ENCODE assay signal across 14 cellular contexts in genomic region chr4:147714575-147715401, GRCh38. TPM values are rescaled to one million over a fixed set of nuclear protein-coding genes. Genes with fewer than 3 reads are reported as not detected.
DNase-seq lines count a peak whose midpoint lies in the region; ATAC-seq, FAIRE-seq and TF ChIP-seq lines count a peak whose summit lies in the region.
"Had no signal": no experiment of that assay in that cellular context is flagged by ENCODE, and none has a peak within 500 bp of the region (broad histone marks: within the 10 kb centered on the region; RNA-seq: fewer than 3 reads in every experiment).

No MANE protein-coding gene starts in this region.

- POLR2A ChIA-PET in A549 (lab: Yijun Ruan, JAX), result no interaction called here

- CTCF ChIA-PET in A549 (lab: Yijun Ruan, JAX), result interaction anchor here (1.3 to 3.5 kb wide), 2 partner anchors 152 kb away, joined by 5 to 33 read pairs; no protein-coding TSS in a partner anchor

- no peaks in the 10 kb centered on the region for H3K9me3 Mint-ChIP-seq in chondrocyte (ENCODE audit: low read depth)

- H3K36me3 Mint-ChIP-seq in chondrocyte (ENCODE audit: low read depth), result no peaks in the 10 kb centered on the region

- no peaks in the 10 kb centered on the region for H3K27me3 Mint-ChIP-seq in chondrocyte (ENCODE audit: low read depth)

- peak overlapping the region; percentile 59 for H3K27ac Mint-ChIP-seq in chondrocyte (ENCODE audit: unreplicated experiment)

- H3K4me2 ChIP-seq in A549, result peak overlapping the region; percentile 29; the same call in 1 of the 3 replicates

- H3K4me1 ChIP-seq in A549 (peaks cover 4% of the 10 kb centered on the region; the same call in 1 of the 3 replicates), stomach (peaks cover 0 to 11% (median 3%) of the 10 kb centered on the region in 4 donors)
- H3K4me1 ChIP-seq in effector memory CD4-positive, alpha-beta T cell (ENCODE audit: control insufficient read depth, insufficient read depth, low read length, poor library complexity, severe bottlenecking), result no peaks in the 10 kb centered on the region

- no peak overlapping the region for H3K4me3 Mint-ChIP-seq in chondrocyte (ENCODE audit: unreplicated experiment)

- TF ChIP-seq CTCF in A549 (IDR thresholded peaks at IDR 0.05) (no peak), chondrocyte (IDR thresholded peaks at IDR 0.05) (no peak), lower leg skin (IDR thresholded peaks at IDR 0.05) (no peak), stomach (IDR thresholded peaks at IDR 0.05) (no peak)

- TF ChIP-seq EP300 in A549 (IDR thresholded peaks at IDR 0.05), result no peak
- no peak for TF ChIP-seq EP300 in stomach (IDR thresholded peaks at IDR 0.05)

- no peak for DNase-seq in A549 (ENCODE audit: low read depth in 1 of 2, low spot score in 1 of 2)
- peak; percentile 72 for DNase-seq in HT1080 (ENCODE audit: low read depth)
- DNase-seq in chondrocyte (ENCODE audit: low spot score), result no peak
- DNase-seq in lower leg skin (ENCODE audit: low spot score in 2 of 2), result peak; percentile 72 to 90
- DNase-seq in NCI-H1048 (lab: John Stamatoyannopoulos, UW), result no peak
- DNase-seq in effector memory CD4-positive, alpha-beta T cell, result no peak
- no peak for DNase-seq in RCC 7860 (ENCODE audit: low spot score)
- DNase-seq in stomach, result no peak
- DNase-seq: activated CD8-positive, alpha-beta memory T cell treated with anti-CD3 and anti-CD28 coated beads for 24 hours; amygdala; GDM1; NCI-H526 treated with DMSO at 0.1 percent for 48 hours had no signal

- no peak for TF ChIP-seq POLR2A in A549 (IDR thresholded peaks at IDR 0.05; ENCODE audit: low read length)
- no peak for TF ChIP-seq POLR2A in lower leg skin (IDR thresholded peaks at IDR 0.05)
- no peak for TF ChIP-seq POLR2A in stomach (IDR thresholded peaks at IDR 0.05)

- TF ChIP-seq RAD21 in A549 (conservative IDR thresholded peaks at IDR 0.05 in 1 of 2, IDR thresholded peaks at IDR 0.05 in 1 of 2), result no peak

- FAIRE-seq in A549 (lab: Jason Lieb, UNC) (no peak), RCC 7860 (lab: Jason Lieb, UNC) (no peak)

- no peaks in the 10 kb centered on the region for H3K36me3 ChIP-seq in effector memory CD4-positive, alpha-beta T cell (ENCODE audit: control insufficient read depth, insufficient read depth, low read length)
- H3K36me3 ChIP-seq in stomach, result no peaks in the 10 kb centered on the region

- H3K4me3 ChIP-seq in A549, result no peak overlapping the region
- H3K4me3 ChIP-seq in lower leg skin (ENCODE audit: low read depth, poor library complexity, severe bottlenecking), result no peak overlapping the region
- H3K4me3 ChIP-seq in effector memory CD4-positive, alpha-beta T cell (ENCODE audit: insufficient read depth, low read depth, low read length, poor library complexity, severe bottlenecking), result no peak overlapping the region
- no peak overlapping the region for H3K4me3 ChIP-seq in stomach

- no peak overlapping the region for H3K27ac ChIP-seq in A549
- no peak overlapping the region for H3K27ac ChIP-seq in effector memory CD4-positive, alpha-beta T cell (ENCODE audit: insufficient read depth, low read length, poor library complexity, severe bottlenecking)
- no peak overlapping the region for H3K27ac ChIP-seq in stomach

- H3K4me1 Mint-ChIP-seq in chondrocyte (ENCODE audit: low read depth), result peaks cover 25% of the 10 kb centered on the region

- no peaks in the 10 kb centered on the region for H3K27me3 ChIP-seq in effector memory CD4-positive, alpha-beta T cell (replicated peaks; ENCODE audit: control insufficient read depth, insufficient read depth, low read length, poor library complexity, severe bottlenecking)
- no peaks in the 10 kb centered on the region for H3K27me3 ChIP-seq in stomach

- H3K9me3 ChIP-seq in A549 (no peaks in the 10 kb centered on the region), stomach (no peaks in the 10 kb centered on the region)
- no peaks in the 10 kb centered on the region for H3K9me3 ChIP-seq in effector memory CD4-positive, alpha-beta T cell (ENCODE audit: control insufficient read depth, low read length)

- ATAC-seq in A549, result no peak
- ATAC-seq: HCT116, right cardiac atrium had no signal

- WGBS in A549 (ENCODE audit: missing lambda C conversion rate), result 81% methylated on average over 8 of the region's 8 CpGs
- 84 to 91% methylated on average over 8 of the region's 8 CpGs for WGBS in lower leg skin, 2 donors
- WGBS in stomach, 5 donors, result 89 to 94% (median 92%) methylated on average over 8 of the region's 8 CpGs

- intact Hi-C loops in lower leg skin (cut with DNase I; ENCODE audit: low total_unique reads), result no loop called here
- intact Hi-C loops in stomach (cut with DNase I; ENCODE audit: low total_unique reads), result loop anchor here (10.0 kb wide), 1 partner anchor 60 kb away; no protein-coding TSS in a partner anchor

TF ChIP-seq in A549, 52 proteins besides CTCF, POLR2A, EP300 and RAD21 (continues in another document):
- no peak for TF ChIP-seq MYC (IDR thresholded peaks at IDR 0.05; ENCODE audit: borderline replicate concordance, low read length)
- TF ChIP-seq JUNB (IDR thresholded peaks at IDR 0.05), result no peak
- no peak for TF ChIP-seq POLR2AphosphoS2 (conservative IDR thresholded peaks at IDR 0.05; ENCODE audit: low read length)
- no peak for TF ChIP-seq BCL3 (IDR thresholded peaks at IDR 0.05)
- no peak for TF ChIP-seq TP53 (CRISPR knock-in tag; IDR thresholded peaks at IDR 0.05)
- no peak for TF ChIP-seq FOSL2 (IDR thresholded peaks at IDR 0.05)
- no peak for TF ChIP-seq FOSL2 (CRISPR knock-in tag; IDR thresholded peaks at IDR 0.05)
- no peak for TF ChIP-seq JUN (IDR thresholded peaks at IDR 0.05)
- no peak for TF ChIP-seq SMC3 (IDR thresholded peaks at IDR 0.05)
- TF ChIP-seq HMGXB4 (CRISPR knock-in tag; IDR thresholded peaks at IDR 0.05; ENCODE audit: borderline replicate concordance), result no peak
- TF ChIP-seq ZC3H11A (IDR thresholded peaks at IDR 0.05), result no peak
- no peak for TF ChIP-seq HOXB13 (CRISPR knock-in tag; IDR thresholded peaks at IDR 0.05; ENCODE audit: low read depth)
- TF ChIP-seq EHMT2 (IDR thresholded peaks at IDR 0.05; ENCODE audit: low read depth), result no peak
- TF ChIP-seq ESRRA (IDR thresholded peaks at IDR 0.05; ENCODE audit: borderline replicate concordance, low read length), result no peak
- no peak for TF ChIP-seq CHD4 (IDR thresholded peaks at IDR 0.05; ENCODE audit: borderline replicate concordance)
- TF ChIP-seq NFE2L2 (conservative IDR thresholded peaks at IDR 0.05; ENCODE audit: low read length), result no peak

RNA-seq across cellular contexts. Expression of gene ARHGAP10, which starts 17.1 kb away (rescaled TPM):
- 6.0 and 7.2 TPM in 2 replicates for polyA plus RNA-seq in A549 (2011; rRNA removed)
- polyA plus RNA-seq in A549 (2012; cell fraction: cytosol; rRNA removed), result 6.1 TPM in 2 replicates
- polyA plus RNA-seq in A549 (2012; cell fraction: nucleus; rRNA removed), result 7.2 and 10.1 TPM in 2 replicates
- 7.0 to 8.1 TPM (median 7.5 TPM) in 3 replicates for polyA plus RNA-seq in A549 (2017; fragmentation: RNase III; extraction: RNeasy Plus Mini Kit Qiagen cat#74134 plus additional on column Dnase treatment)
- 7.3 and 8.7 TPM in 2 replicates for polyA minus RNA-seq in A549 (2011; rRNA and poly(A)+ RNA removed)
- 19.1 and 20.7 TPM in 2 replicates for total RNA-seq in HT1080 (2014; rRNA removed; shearing (Covaris generic))
- polyA plus RNA-seq in HT1080 (2015; cell fraction: cytosol; rRNA removed), result 14.9 and 16.1 TPM in 2 replicates
- polyA plus RNA-seq in HT1080 (2015; cell fraction: nucleus; rRNA removed), result 14.9 and 16.2 TPM in 2 replicates
- 111 to 119 TPM (median 111 TPM) in 3 replicates for total RNA-seq in chondrocyte
- 10 to 100 TPM; 30.6 to 45.8 (median 37.9) TPM for total RNA-seq in lower leg skin
- 100 to 1,000 TPM in 1 of 5 donors, 10 to 100 TPM in 4; 36.1 to 117 (median 51.9) TPM for total RNA-seq in stomach
- polyA plus RNA-seq in stomach, result 10 to 100 TPM; 18.1 to 27.2 (median 22.0) TPM

RNA-seq across cellular contexts. Expression of gene PRMT9, which starts 30.8 kb away (rescaled TPM):
- polyA plus RNA-seq in A549 (2011; rRNA removed), result 6.1 and 6.3 TPM in 2 replicates
- polyA plus RNA-seq in A549 (2012; cell fraction: cytosol; rRNA removed), result 1.0 and 1.2 TPM in 2 replicates
- polyA plus RNA-seq in A549 (2012; cell fraction: nucleus; rRNA removed), result 1.7 and 2.3 TPM in 2 replicates
- 2.8 to 3.0 TPM (median 3.0 TPM) in 3 replicates for polyA plus RNA-seq in A549 (2017; fragmentation: RNase III; extraction: RNeasy Plus Mini Kit Qiagen cat#74134 plus additional on column Dnase treatment)
- 2.8 TPM in 2 replicates for polyA minus RNA-seq in A549 (2011; rRNA and poly(A)+ RNA removed)
- 8.1 and 9.0 TPM in 2 replicates for total RNA-seq in HT1080 (2014; rRNA removed; shearing (Covaris generic))
- polyA plus RNA-seq in HT1080 (2015; cell fraction: cytosol; rRNA removed), result 5.1 and 5.2 TPM in 2 replicates
- polyA plus RNA-seq in HT1080 (2015; cell fraction: nucleus; rRNA removed), result 11.7 and 13.6 TPM in 2 replicates
- 7.0 to 9.8 TPM (median 7.8 TPM) in 3 replicates for total RNA-seq in chondrocyte
- total RNA-seq in lower leg skin, result 10 to 100 TPM in 1 of 4 donors, 1 to 10 TPM in 3; 7.6 to 10.3 (median 9.1) TPM
- 10 to 100 TPM in 3 of 5 donors, 1 to 10 TPM in 2; 5.8 to 23.9 (median 15.9) TPM for total RNA-seq in stomach
- 1 to 10 TPM; 2.4 to 3.7 (median 2.4) TPM for polyA plus RNA-seq in stomach

Comparison
In these comparisons a context has a peak if more than half of its experiments do, and no peak if none do; other contexts are left out.
1. DNase-seq: peak in HT1080 (single experiment) and lower leg skin (2 of 2); none in A549 (0 of 2), chondrocyte (single experiment), NCI-H1048 (single experiment), effector memory CD4-positive, alpha-beta T cell (0 of 3), RCC 7860 (single experiment) and stomach (single experiment).